Comparison of ENCODE assay signal across 8 cellular contexts in the genomic region with DNA sequence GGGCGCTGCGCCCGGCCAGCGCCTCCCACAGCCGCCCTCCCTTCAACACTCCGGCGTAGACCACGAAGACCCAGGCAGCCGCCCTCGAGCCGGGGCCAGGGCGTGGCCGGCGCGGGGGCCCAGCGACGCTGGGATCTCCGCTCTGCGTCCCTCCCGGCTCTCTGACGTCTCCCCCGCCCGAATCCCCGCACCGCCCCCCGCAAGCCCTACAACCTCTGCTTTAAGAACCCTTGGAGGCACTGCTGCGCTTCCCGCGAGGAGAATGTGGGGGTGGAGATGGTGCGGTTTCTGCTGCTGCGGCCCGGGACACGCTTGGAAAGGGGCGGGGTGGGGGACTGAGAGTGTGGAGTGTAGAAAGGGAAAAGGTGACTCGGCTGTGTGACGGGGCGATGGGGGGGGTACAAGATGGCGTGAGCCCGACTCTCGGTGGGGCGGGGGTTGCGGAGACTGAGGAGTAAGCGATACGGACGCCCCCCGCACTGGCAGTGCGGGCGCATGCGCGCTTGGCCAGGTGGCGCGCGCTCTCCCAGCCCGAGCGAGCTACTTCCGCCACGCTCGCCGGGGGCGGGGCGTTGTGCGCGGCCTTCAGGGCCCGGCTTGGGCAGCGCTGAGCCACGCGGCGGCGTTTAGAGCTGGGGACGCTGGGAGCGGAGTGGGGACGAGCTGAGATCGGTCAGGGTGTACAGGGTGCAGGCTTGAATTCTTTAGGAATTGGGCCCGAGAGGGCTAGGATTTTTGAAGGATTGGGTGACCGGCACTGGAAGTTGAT. TPM values are rescaled to one million over a fixed set of nuclear protein-coding genes. Genes with fewer than 3 reads are reported as not detected.
DNase-seq lines count a peak whose midpoint lies in the region; ATAC-seq and TF ChIP-seq lines count a peak whose summit lies in the region.

Gene SUPT3H, minus strand, starts transcription at position 380 of the 769 bp plus-strand sequence.

- peak within 1 kb of the TSS; percentile 97 for H3K4me3 Mint-ChIP-seq in activated T-cell treated with anti-CD3 and anti-CD28 coated beads, Interleukin-2, amount 50 U/mL, for 4 hours

- intact Hi-C loops in esophagus muscularis mucosa (cut with DNase I): no loop called here

- H3K9me3 Mint-ChIP-seq in activated T-cell treated with anti-CD3 and anti-CD28 coated beads, Interleukin-2, amount 50 U/mL, for 4 hours: no peaks in the 10 kb centered on the region

- H3K4me3 ChIP-seq in esophagus muscularis mucosa: peak within 1 kb of the TSS; percentile 66 to 95 (median 80)

- WGBS in esophagus muscularis mucosa: under 1% methylated on average over 62 of the region's 75 CpGs

- H3K27me3 Mint-ChIP-seq in activated T-cell treated with anti-CD3 and anti-CD28 coated beads, Interleukin-2, amount 50 U/mL, for 4 hours (ENCODE audit: low read depth): no peaks in the 10 kb centered on the region

- DNase-seq in DMS153 treated with DMSO at 0.1 percent for 48 hours (lab: John Stamatoyannopoulos, UW; ENCODE audit: unreplicated experiment): peak; percentile 89
- DNase-seq in HuH-7.5 (ENCODE audit: low spot score): peak; percentile 49
- DNase-seq in OCI-M2 (lab: John Stamatoyannopoulos, UW; ENCODE audit: unreplicated experiment): peak; percentile 73
- DNase-seq in activated T-cell treated with anti-CD3 and anti-CD28 coated beads, Interleukin-2, amount 50 U/mL, for 4 hours: peak; percentile 93
- peak; percentile 95 for DNase-seq in esophagus muscularis mucosa (ENCODE audit: extremely low spot score)
- peak; percentile 96 for DNase-seq in myocyte (ENCODE audit: low read depth)
- peak; percentile 95 to 96 for DNase-seq in stimulated activated CD8-positive, alpha-beta memory T cell treated with anti-CD3 and anti-CD28 coated beads, Interleukin-7, amount 100 ng/mL, for 4 hours (ENCODE audit: low read depth in 2 of 2)

- H3K4me1 ChIP-seq in esophagus muscularis mucosa: peaks cover 3 to 20% (median 13%) of the 10 kb centered on the region in 4 donors

- peaks cover 20% of the 10 kb centered on the region for H3K4me1 Mint-ChIP-seq in activated T-cell treated with anti-CD3 and anti-CD28 coated beads, Interleukin-2, amount 50 U/mL, for 4 hours (ENCODE audit: low read depth)

- TF ChIP-seq EP300 in esophagus muscularis mucosa (IDR thresholded peaks at IDR 0.05): no peak

- H3K36me3 ChIP-seq in esophagus muscularis mucosa: no peaks in the 10 kb centered on the region

- no peaks in the 10 kb centered on the region for H3K9me3 ChIP-seq in esophagus muscularis mucosa

- ATAC-seq in GM21528 (IDR thresholded peaks at IDR 0.05; ENCODE audit: low FRiP score, unreplicated experiment): peak; percentile 93
- ATAC-seq in activated T-cell treated with anti-CD3 and anti-CD28 coated beads, Interleukin-2, amount 50 U/mL, for 4 hours: peak; percentile 85 to 86

- TF ChIP-seq CTCF in esophagus muscularis mucosa (IDR thresholded peaks at IDR 0.05): peak in 2 of 3 experiments; percentile 25 to 38

- peak within 1 kb of the TSS; percentile 92 to 98 (median 95) for H3K27ac ChIP-seq in esophagus muscularis mucosa (replicated peaks in 1 of 4)

- H3K36me3 Mint-ChIP-seq in activated T-cell treated with anti-CD3 and anti-CD28 coated beads, Interleukin-2, amount 50 U/mL, for 4 hours (ENCODE audit: insufficient read depth): no peaks in the 10 kb centered on the region

- peak; percentile 47 for TF ChIP-seq POLR2A in esophagus muscularis mucosa (IDR thresholded peaks at IDR 0.05; ENCODE audit: low read depth)

- H3K27me3 ChIP-seq in esophagus muscularis mucosa: no peaks in the 10 kb centered on the region

RNA-seq across cellular contexts. Expression of gene SUPT3H, which starts in this region (rescaled TPM):
- total RNA-seq in activated T-cell treated with anti-CD3 and anti-CD28 coated beads, Interleukin-2, amount 50 U/mL, for 4 hours: 10 to 100 TPM; 14.1 to 15.7 (median 15.7) TPM
- 10 to 100 TPM in 2 of 4 donors, 1 to 10 TPM in 2; 5.1 to 13.3 (median 9.9) TPM for total RNA-seq in esophagus muscularis mucosa
- total RNA-seq in myocyte: 3.4 and 7.8 TPM in 2 replicates
- 7.6 TPM for polyA plus RNA-seq in myocyte (2012)

Comparison
In these comparisons a context has a peak if more than half of its experiments do, and no peak if none do; other contexts are left out.
1. Peak in every context shown above with its lines: DNase-seq, ATAC-seq, H3K4me3 ChIP-seq and H3K27ac ChIP-seq.